In genomic region chr16:88454315-88455057, GRCh38 we compare ENCODE assay signal across 8 cellular contexts. TPM values are rescaled to one million over a fixed set of nuclear protein-coding genes. Genes with fewer than 3 reads are reported as not detected.
DNase-seq lines count a peak whose midpoint lies in the region; FAIRE-seq and TF ChIP-seq lines count a peak whose summit lies in the region.

No MANE protein-coding gene starts in this region.

- no peak for FAIRE-seq in kidney (lab: Jason Lieb, UNC)

- no peaks in the 10 kb centered on the region for H3K9me3 Mint-ChIP-seq in activated naive CD8-positive, alpha-beta T cell treated with anti-CD3 and anti-CD28 coated beads for 36 hours

- H3K4me3 ChIP-seq in kidney (ENCODE audit: low read length in 2 of 2): peak overlapping the region; percentile 52 to 60

- H3K4me3 Mint-ChIP-seq in activated naive CD8-positive, alpha-beta T cell treated with anti-CD3 and anti-CD28 coated beads for 36 hours: peak overlapping the region; percentile 89

- peaks cover 0 to 21% of the 10 kb centered on the region in 2 donors for H3K4me1 ChIP-seq in kidney (ENCODE audit: control insufficient read depth in 1 of 2, insufficient read depth in 1 of 2, low read depth in 1 of 2, low read length in 2 of 2)

- peak; percentile 67 for DNase-seq in COLO668 (lab: John Stamatoyannopoulos, UW; ENCODE audit: unreplicated experiment)
- DNase-seq in LoVo (ENCODE audit: low spot score): peak; percentile 6
- peak; percentile 67 for DNase-seq in activated naive CD8-positive, alpha-beta T cell treated with anti-CD3 and anti-CD28 coated beads for 36 hours
- no peak for DNase-seq in kidney
- peak; percentile 62 for DNase-seq in stimulated activated naive CD4-positive, alpha-beta T cell treated with Interleukin-2 at 50 U/mL for 16 hours (lab: John Stamatoyannopoulos, UW)
- DNase-seq in A172 (ENCODE audit: low spot score): no peak
- DNase-seq in cerebellar nuclear complex (lab: John Stamatoyannopoulos, UW): no peak
- no peak for DNase-seq in NCI-H226

- TF ChIP-seq CTCF in kidney (IDR thresholded peaks at IDR 0.05; ENCODE audit: borderline replicate concordance, extremely low read depth, insufficient read depth): no peak

- intact Hi-C loops in kidney (cut with DNase I): no loop called here

- no peaks in the 10 kb centered on the region for H3K9me3 ChIP-seq in kidney (ENCODE audit: control insufficient read depth in 1 of 2, low read length in 2 of 2)

- H3K27ac Mint-ChIP-seq in activated naive CD8-positive, alpha-beta T cell treated with anti-CD3 and anti-CD28 coated beads for 36 hours: peak overlapping the region; percentile 92

- H3K9ac ChIP-seq in kidney (ENCODE audit: low read length in 2 of 2): peak overlapping the region; percentile 32 to 71

- H3K36me3 Mint-ChIP-seq in activated naive CD8-positive, alpha-beta T cell treated with anti-CD3 and anti-CD28 coated beads for 36 hours: peaks cover 3% of the 10 kb centered on the region

- H3K4me1 Mint-ChIP-seq in activated naive CD8-positive, alpha-beta T cell treated with anti-CD3 and anti-CD28 coated beads for 36 hours: peaks cover 36% of the 10 kb centered on the region

- H3K27me3 Mint-ChIP-seq in activated naive CD8-positive, alpha-beta T cell treated with anti-CD3 and anti-CD28 coated beads for 36 hours: no peaks in the 10 kb centered on the region

- H3K36me3 ChIP-seq in kidney (ENCODE audit: control insufficient read depth in 1 of 2, insufficient read depth in 2 of 2, low read length in 2 of 2): no peaks in the 10 kb centered on the region

- H3K27ac ChIP-seq in kidney (ENCODE audit: low read depth in 2 of 2, low read length in 2 of 2): peak overlapping the region; percentile 32 to 47

RNA-seq across cellular contexts. Expression of gene ZFPM1, which starts 1.4 kb away (rescaled TPM):
- total RNA-seq in activated naive CD8-positive, alpha-beta T cell treated with anti-CD3 and anti-CD28 coated beads for 36 hours: 1 to 10 TPM; 6.7 to 6.9 TPM
- 9.2 TPM for total RNA-seq in kidney
- polyA plus RNA-seq in kidney (ENCODE audit: insufficient read depth, low read depth, low replicate concordance): 1.9 TPM
- 0.95 and 1.4 TPM in 2 replicates for total RNA-seq in A172 (2014; rRNA removed; shearing (Covaris generic))

Comparison
In these comparisons a context has a peak if more than half of its experiments do, and no peak if none do; other contexts are left out.
1. DNase-seq: peak in COLO668 (single experiment), LoVo (single experiment), activated naive CD8-positive, alpha-beta T cell treated with anti-CD3 and anti-CD28 coated beads for 36 hours (single experiment) and stimulated activated naive CD4-positive, alpha-beta T cell treated with Interleukin-2 at 50 U/mL for 16 hours (single experiment); none in kidney (single experiment), A172 (single experiment), cerebellar nuclear complex (0 of 2) and NCI-H226 (single experiment).